In the genomic region with DNA sequence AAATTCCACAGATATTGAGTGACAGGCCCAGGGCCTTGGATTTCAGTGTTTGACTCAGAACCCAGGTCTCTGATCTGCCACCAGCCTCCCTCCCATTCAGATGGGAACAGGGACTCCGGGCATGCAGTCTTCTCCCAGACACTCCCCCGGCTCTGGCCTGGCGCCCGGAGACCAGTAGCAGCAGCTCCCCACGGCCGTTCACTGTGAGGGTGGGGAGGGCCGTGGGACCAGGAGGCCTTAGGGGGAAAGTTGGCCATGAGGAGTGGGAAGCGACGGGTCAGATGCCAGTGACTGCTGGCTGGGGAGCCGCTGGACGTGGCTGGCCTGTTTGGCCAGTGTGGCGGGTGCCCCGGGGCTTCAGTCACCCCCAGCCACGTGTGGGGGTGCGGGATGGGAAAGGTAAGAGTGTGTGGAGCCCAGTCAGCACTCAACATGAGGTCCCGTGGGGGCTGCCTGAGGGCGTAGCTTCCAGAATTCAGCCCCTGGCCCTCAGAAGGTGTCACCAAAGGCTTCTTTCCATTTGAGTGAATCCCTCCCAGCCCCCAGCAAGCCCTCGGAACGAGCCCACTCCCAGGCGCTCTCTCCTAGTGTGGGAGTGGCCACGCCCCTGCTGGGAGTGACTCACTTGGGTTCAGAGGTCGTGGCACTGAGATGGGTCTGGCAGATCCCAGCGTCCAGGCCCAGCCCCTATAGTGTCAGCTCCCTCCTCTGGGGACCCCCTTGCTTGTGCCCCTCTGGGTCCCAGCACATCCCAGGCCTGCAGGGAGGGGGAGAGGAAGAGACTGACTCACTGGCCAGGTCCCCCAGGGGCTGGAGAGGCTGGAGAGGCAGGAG, we compare ENCODE assay signal across 8 cellular contexts.
A peak's percentile ranks its signal among the peaks of the same experiment; 100 is the strongest.
DNase-seq lines count a peak whose midpoint lies in the region; ATAC-seq and TF ChIP-seq lines count a peak whose summit lies in the region.

No MANE protein-coding gene starts in this region.

- TF ChIP-seq CTCF in ovary (IDR thresholded peaks at IDR 0.05) = no peak

- 8 to 10% (median 9%) methylated on average over 16 to 23 of the region's 23 CpGs for WGBS in ovary, 3 donors

- H3K9me3 ChIP-seq in ovary = no peaks in the 10 kb centered on the region

- peak; percentile 53 for DNase-seq in CD1c-positive myeloid dendritic cell (ENCODE audit: extremely low spot score)
- DNase-seq in M059J (ENCODE audit: low read depth) = peak; percentile 84
- peak; percentile 82 for DNase-seq in activated naive CD4-positive, alpha-beta T cell treated with anti-CD3 and anti-CD28 coated beads, Interleukin-2, amount 50 U/mL, for 16 hours
- peak; percentile 91 for DNase-seq in Right ventricle myocardium superior
- peak; percentile 89 to 97 (median 94) for DNase-seq in ovary
- no peak for DNase-seq in COLO829 (ENCODE audit: low spot score)

- peak; percentile 55 for ATAC-seq in Right ventricle myocardium superior (ENCODE audit: poor library complexity)
- no peak for ATAC-seq in GM18519 (IDR thresholded peaks at IDR 0.05; ENCODE audit: low FRiP score, unreplicated experiment)
- ATAC-seq in HG03565 (IDR thresholded peaks at IDR 0.05; ENCODE audit: unreplicated experiment) = no peak

- peak overlapping the region; percentile 49 for H3K4me3 ChIP-seq in ovary

- no peaks in the 10 kb centered on the region for H3K36me3 ChIP-seq in ovary

- H3K27ac ChIP-seq in ovary = peak overlapping the region; percentile 75 to 84

- no peak for TF ChIP-seq POLR2A in ovary (IDR thresholded peaks at IDR 0.05)

- intact Hi-C loops in Right ventricle myocardium superior (cut with DNase I) (no loop called here), ovary (cut with DNase I) (no loop called here)

- no peak for TF ChIP-seq EP300 in ovary (IDR thresholded peaks at IDR 0.05)

- no peaks in the 10 kb centered on the region for H3K27me3 ChIP-seq in ovary

- H3K4me1 ChIP-seq in ovary (ENCODE audit: insufficient read depth) = peaks cover 28% of the 10 kb centered on the region
